Comparison of ENCODE assay signal across 9 cellular contexts in the genomic region with DNA sequence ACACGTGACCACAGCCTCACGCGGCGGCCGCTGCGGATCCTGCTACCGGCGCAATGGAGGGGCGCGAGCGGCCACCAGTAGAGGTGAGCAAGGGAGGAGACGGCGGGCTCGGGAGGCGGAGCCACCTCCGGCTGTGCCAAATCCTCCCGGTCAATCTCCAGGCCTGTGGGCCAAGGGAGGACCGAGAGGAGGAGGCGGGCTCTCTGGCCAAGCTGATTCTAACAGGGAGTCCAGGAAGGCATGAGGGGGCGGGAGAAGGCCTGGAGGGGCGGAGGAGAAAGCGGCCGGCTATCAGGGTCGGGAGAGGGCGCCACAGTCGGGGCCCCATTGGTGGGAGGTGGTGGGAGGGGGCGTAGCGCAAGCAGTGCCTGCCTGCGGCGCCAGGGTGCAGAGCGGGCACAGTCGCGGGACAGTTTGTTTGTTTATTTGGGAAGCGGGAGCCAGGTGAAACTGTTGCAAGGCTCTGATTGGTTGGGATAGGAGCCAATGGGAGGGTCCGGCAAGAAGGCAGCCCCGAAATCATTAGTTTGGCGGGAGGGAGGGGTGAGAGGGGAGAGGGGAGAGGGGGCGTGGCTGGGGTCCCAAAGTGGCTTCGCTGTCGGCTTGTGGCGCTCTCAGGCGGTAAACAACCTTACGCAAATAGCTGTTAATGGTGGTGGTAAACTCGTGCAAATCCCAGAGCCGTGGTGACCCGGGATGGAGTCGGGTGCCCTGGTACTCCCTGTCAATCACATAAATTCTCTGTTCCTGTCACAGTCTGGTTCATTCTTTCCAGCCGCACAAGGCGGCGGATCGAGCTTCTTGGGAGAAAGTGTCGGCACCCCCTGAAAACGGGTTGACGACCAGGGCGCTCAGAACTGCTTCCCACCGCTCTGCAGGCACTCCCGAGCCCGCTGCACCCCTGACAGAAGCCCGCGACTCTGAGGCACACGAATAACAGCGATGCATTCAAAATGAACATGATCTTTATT. TPM values are rescaled to one million over a fixed set of nuclear protein-coding genes. Genes with fewer than 3 reads are reported as not detected.
DNase-seq lines count a peak whose midpoint lies in the region; ATAC-seq, FAIRE-seq and TF ChIP-seq lines count a peak whose summit lies in the region.
"Had no signal": no experiment of that assay in that cellular context is flagged by ENCODE, and none has a peak within 500 bp of the region (broad histone marks: within the 10 kb centered on the region; RNA-seq: fewer than 3 reads in every experiment).

Gene IRS4 (minus strand): TSS at position 55 of the 971 bp plus-strand sequence.

- H3K9me3 ChIP-seq in endothelial cell of umbilical vein (replicated peaks; ENCODE audit: control insufficient read depth, insufficient read depth, low read length) (no peaks in the 10 kb centered on the region), neural progenitor cell (ENCODE audit: low read depth) (no peaks in the 10 kb centered on the region)

- no peak within 1 kb of the TSS for H3K27ac Mint-ChIP-seq in neural progenitor cell

- H3K9ac ChIP-seq in endothelial cell of umbilical vein (replicated peaks; ENCODE audit: extremely low read depth, insufficient read depth, low read length) (no peak within 1 kb of the TSS), neural progenitor cell (peak within 1 kb of the TSS; percentile 30)

- peaks cover 3% of the 10 kb centered on the region for H3K36me3 Mint-ChIP-seq in neural progenitor cell

- no peak for TF ChIP-seq POLR2A in endothelial cell of umbilical vein (IDR thresholded peaks at IDR 0.05; ENCODE audit: low read depth, low read length)

- no peak for ATAC-seq in HG03280 (IDR thresholded peaks at IDR 0.05; ENCODE audit: unreplicated experiment)
- no peak for ATAC-seq in HG02938 (IDR thresholded peaks at IDR 0.05; ENCODE audit: unreplicated experiment)

- no peak for TF ChIP-seq CTCF in endothelial cell of umbilical vein (IDR thresholded peaks at IDR 0.05; ENCODE audit: extremely low read depth in 1 of 2, insufficient read depth in 1 of 2, low read depth in 1 of 2, low read length in 2 of 2)
- TF ChIP-seq CTCF in neural progenitor cell (IDR thresholded peaks at IDR 0.05) = peak; percentile 47

- POLR2A ChIA-PET in endothelial cell of umbilical vein (lab: Charles Lee) = no interaction called here

- H3K79me2 ChIP-seq in endothelial cell of umbilical vein (ENCODE audit: control insufficient read depth, insufficient read depth, low read length) = no peaks in the 10 kb centered on the region
- peaks cover 71% of the 10 kb centered on the region for H3K79me2 ChIP-seq in neural progenitor cell (ENCODE audit: low read depth)

- H4K20me1 ChIP-seq in endothelial cell of umbilical vein (replicated peaks; ENCODE audit: control insufficient read depth, extremely low read depth, insufficient read depth, low read length) = no peaks in the 10 kb centered on the region
- H4K20me1 ChIP-seq in neural progenitor cell (ENCODE audit: low read depth) = peaks cover 27% of the 10 kb centered on the region

- H3K4me2 ChIP-seq in endothelial cell of umbilical vein (ENCODE audit: insufficient read depth, low read length) = peak within 1 kb of the TSS; percentile 64
- H3K4me2 ChIP-seq in neural progenitor cell = peak within 1 kb of the TSS; percentile 91

- H3K4me3 Mint-ChIP-seq in neural progenitor cell = peak within 1 kb of the TSS; percentile 94

- no peaks in the 10 kb centered on the region for H3K9me1 ChIP-seq in endothelial cell of umbilical vein (replicated peaks; ENCODE audit: control insufficient read depth, extremely low read depth, insufficient read depth, low read length)

- CTCF ChIA-PET in endothelial cell of umbilical vein (lab: Charles Lee) = no interaction called here

- peak; percentile 15 for FAIRE-seq in endothelial cell of umbilical vein (lab: Jason Lieb, UNC)

- H3K36me3 ChIP-seq in endothelial cell of umbilical vein (ENCODE audit: control insufficient read depth in 2 of 2, extremely low read depth in 1 of 2, insufficient read depth in 2 of 2, low read length in 2 of 2) (no peaks in the 10 kb centered on the region), neural progenitor cell (peaks cover 5% of the 10 kb centered on the region)

- peaks cover 35% of the 10 kb centered on the region for H3K4me1 Mint-ChIP-seq in neural progenitor cell

- H2AFZ ChIP-seq in endothelial cell of umbilical vein (ENCODE audit: low read depth, low read length) = peak within 1 kb of the TSS; percentile 83
- H2AFZ ChIP-seq in neural progenitor cell (replicated peaks) = peak within 1 kb of the TSS; percentile 89

- intact Hi-C loops in endothelial cell of umbilical vein (cut with micrococcal nuclease) = loop anchor here (5.0 kb wide), 1 partner anchor 966 kb away; no protein-coding TSS in a partner anchor

- DNase-seq in DMS79 (lab: John Stamatoyannopoulos, UW) (peak; percentile 54), NCI-H1105 treated with DMSO at 0.1 percent for 48 hours (lab: John Stamatoyannopoulos, UW) (peak; percentile 69), endothelial cell of umbilical vein (ENCODE audit: low read depth, low spot score) (peak; percentile 13), neural progenitor cell (ENCODE audit: low spot score) (peak; percentile 94), AML-193 (lab: John Stamatoyannopoulos, UW) (no peak), A172 (ENCODE audit: low spot score) (no peak)

- H3K27ac ChIP-seq in endothelial cell of umbilical vein (ENCODE audit: insufficient read depth, low read depth, low read length) (no peak within 1 kb of the TSS), neural progenitor cell (peak within 1 kb of the TSS; percentile 89)
- H3K27ac ChIP-seq: HL-60 had no signal

- peaks cover 4% of the 10 kb centered on the region for H3K4me1 ChIP-seq in endothelial cell of umbilical vein (ENCODE audit: control insufficient read depth, extremely low read depth, insufficient read depth, low read length)
- H3K4me1 ChIP-seq in neural progenitor cell = peaks cover 52% of the 10 kb centered on the region

- dilution Hi-C loops in endothelial cell of umbilical vein (cut with MboI; ENCODE audit: extremely low pct_ligation_motif_present, low sequenced_read_pairs) = no loop called here

- peak within 1 kb of the TSS; percentile 31 to 48 (median 37) for H3K4me3 ChIP-seq in endothelial cell of umbilical vein (replicated peaks in 1 of 3; ENCODE audit: insufficient read depth in 1 of 3, low read depth in 1 of 3, low read length in 3 of 3)
- peak within 1 kb of the TSS; percentile 64 for H3K4me3 ChIP-seq in neural progenitor cell

- peaks cover 57% of the 10 kb centered on the region for H3F3A ChIP-seq in neural progenitor cell (ENCODE audit: low read depth)

- BruUV-seq in endothelial cell of umbilical vein (replicated peaks; lab: Mats Ljungman, UMichigan) = no TSS peak

- H3K9me3 Mint-ChIP-seq in neural progenitor cell = peaks cover 3% of the 10 kb centered on the region

- peaks cover 32% of the 10 kb centered on the region for H3K27me3 Mint-ChIP-seq in neural progenitor cell (ENCODE audit: insufficient read depth, low read depth)

- peaks cover 45 to 57% of the 10 kb centered on the region in 2 experiments for H3K27me3 ChIP-seq in endothelial cell of umbilical vein (ENCODE audit: control insufficient read depth in 2 of 2, insufficient read depth in 2 of 2, low read length in 2 of 2)
- no peaks in the 10 kb centered on the region for H3K27me3 ChIP-seq in neural progenitor cell

TF ChIP-seq in endothelial cell of umbilical vein, 7 proteins besides CTCF, POLR2A, EP300 and RAD21:
- TF ChIP-seq EZH2 (IDR thresholded peaks at IDR 0.05; ENCODE audit: borderline replicate concordance, low read depth, low read length, severe bottlenecking) = peak; percentile 42
- TF ChIP-seq POLR2AphosphoS5 (IDR thresholded peaks at IDR 0.05; ENCODE audit: insufficient read depth, low read depth, low read length) = no peak
- TF ChIP-seq JUN (IDR thresholded peaks at IDR 0.05; ENCODE audit: borderline replicate concordance, insufficient read depth, insufficient read length, low read depth) = no peak
TF ChIP-seq in endothelial cell of umbilical vein: peak in this region for 1.

RNA-seq across cellular contexts. Expression of gene IRS4, which starts in this region (rescaled TPM):
- not detected in 2 replicates for total RNA-seq in endothelial cell of umbilical vein
- 0.03 and 0.05 TPM in 2 replicates for polyA plus RNA-seq in endothelial cell of umbilical vein
- not detected in 2 replicates for polyA plus RNA-seq in endothelial cell of umbilical vein (2011; cell fraction: cytosol; rRNA removed)
- polyA plus RNA-seq in endothelial cell of umbilical vein (2011; cell fraction: nucleus; rRNA removed) = 0.03 TPM in 1 of 2 replicates, not detected in the other
- not detected in 2 replicates for polyA plus RNA-seq in endothelial cell of umbilical vein (2012)
- polyA minus RNA-seq in endothelial cell of umbilical vein = not detected in 2 replicates
- polyA minus RNA-seq in endothelial cell of umbilical vein (2011; cell fraction: cytosol; rRNA and poly(A)+ RNA removed) = not detected
- polyA minus RNA-seq in endothelial cell of umbilical vein (2011; cell fraction: nucleus; rRNA and poly(A)+ RNA removed) = 0.10 TPM in 1 of 2 replicates, not detected in the other
- 70.1 and 102 TPM in 2 replicates for total RNA-seq in neural progenitor cell (ENCODE audit: low replicate concordance)
- not detected in 2 replicates for total RNA-seq in A172 (2014; rRNA removed; shearing (Covaris generic))

Comparison
In these comparisons a context has a peak if more than half of its experiments do, and no peak if none do; other contexts are left out.
1. RNA of gene IRS4 (total RNA-seq): 70.1 to 102 TPM in neural progenitor cell; not detected in endothelial cell of umbilical vein and not detected in A172; every median in the first group is over 10 times any median in the second.
2. Peak in DNase-seq, H3K4me3 ChIP-seq and H3K4me2 ChIP-seq in endothelial cell of umbilical vein; RNA of the gene not detected or under 1 TPM.
3. DNase-seq: peak in DMS79 (single experiment), NCI-H1105 treated with DMSO at 0.1 percent for 48 hours (single experiment) and neural progenitor cell (single experiment); none in AML-193 (0 of 2) and A172 (single experiment).